16 cellular contexts compared by ENCODE assay signal in genomic region chr1:201742476-201742875, GRCh38.
DNase-seq lines count a peak whose midpoint lies in the region; ATAC-seq and TF ChIP-seq lines count a peak whose summit lies in the region.
"Had no signal": no experiment of that assay in that cellular context is flagged by ENCODE, and none has a peak within 500 bp of the region (broad histone marks: within the 10 kb centered on the region; RNA-seq: fewer than 3 reads in every experiment).

No MANE protein-coding gene starts in this region.

- H3K4me1 ChIP-seq in breast epithelium (peaks cover 2 to 7% of the 10 kb centered on the region in 2 donors), mesenchymal stem cell (ENCODE audit: control insufficient read depth, insufficient read depth, low read depth, low read length) (peaks cover 30% of the 10 kb centered on the region), vagina (peaks cover 56% of the 10 kb centered on the region), mesendoderm (ENCODE audit: control insufficient read depth, low read depth, low read length) (peaks cover 10% of the 10 kb centered on the region)

- no peak overlapping the region for H3K4me3 ChIP-seq in breast epithelium
- H3K4me3 ChIP-seq in mesenchymal stem cell (ENCODE audit: insufficient read depth in 1 of 2, low read depth in 1 of 2, low read length in 2 of 2): no peak overlapping the region
- H3K4me3 ChIP-seq in vagina: no peak overlapping the region
- no peak overlapping the region for H3K4me3 ChIP-seq in mesendoderm (ENCODE audit: low read length)

- H3K79me2 ChIP-seq in mesendoderm (ENCODE audit: control insufficient read depth, insufficient read depth, low read length): no peaks in the 10 kb centered on the region

- DNase-seq in MCF 10A (ENCODE audit: unreplicated experiment) (peak; percentile 56), breast epithelium (ENCODE audit: low spot score in 2 of 2) (no peak), mesenchymal stem cell (no peak), vagina (ENCODE audit: extremely low spot score in 2 of 2) (no peak), T-cell (no peak), mesendoderm (no peak), NCI-H1436 treated with DMSO at 0.1 percent for 48 hours (lab: John Stamatoyannopoulos, UW) (no peak)
- DNase-seq: activated CD4-positive, CD25-positive, alpha-beta regulatory T cell; activated CD8-positive, alpha-beta memory T cell treated with anti-CD3 and anti-CD28 coated beads, Interleukin-2, amount 50 U/mL, for 4 hours; activated naive CD8-positive, alpha-beta T cell treated with anti-CD3 and anti-CD28 coated beads for 36 hours; effector CD4-positive, alpha-beta T cell; foreskin keratinocyte; Karpas-422; kidney had no signal

- H3K79me1 ChIP-seq in mesenchymal stem cell (replicated peaks; ENCODE audit: low read length, poor library complexity, severe bottlenecking): peaks cover 44% of the 10 kb centered on the region
- no peaks in the 10 kb centered on the region for H3K79me1 ChIP-seq in mesendoderm (ENCODE audit: low read length)

- H3K27ac Mint-ChIP-seq in MCF 10A (ENCODE audit: low read depth, unreplicated experiment) (no peak overlapping the region), brain (peak overlapping the region in 2 of 5 experiments; percentile 7 to 27), T-cell (no peak overlapping the region)
- H3K27ac Mint-ChIP-seq: activated naive CD8-positive, alpha-beta T cell treated with anti-CD3 and anti-CD28 coated beads for 36 hours; stimulated activated naive CD8-positive, alpha-beta T cell treated with anti-CD3 and anti-CD28 coated beads, Interleukin-15, Interleukin-2, amounts not matched to agents 100 ng/mL and 50 ng/mL, for 24 hours had no signal

- H3K9me3 Mint-ChIP-seq in MCF 10A (ENCODE audit: unreplicated experiment) (no peaks in the 10 kb centered on the region), brain (no peaks in the 10 kb centered on the region), T-cell (no peaks in the 10 kb centered on the region)
- H3K9me3 Mint-ChIP-seq: activated naive CD8-positive, alpha-beta T cell treated with anti-CD3 and anti-CD28 coated beads for 36 hours; stimulated activated naive CD8-positive, alpha-beta T cell treated with anti-CD3 and anti-CD28 coated beads, Interleukin-15, Interleukin-2, amounts not matched to agents 100 ng/mL and 50 ng/mL, for 24 hours had no signal

- H3K27me3 ChIP-seq in breast epithelium: no peaks in the 10 kb centered on the region
- H3K27me3 ChIP-seq in mesenchymal stem cell (ENCODE audit: control insufficient read depth in 1 of 2, insufficient read depth in 1 of 2, low read length in 2 of 2): no peaks in the 10 kb centered on the region
- H3K27me3 ChIP-seq in vagina: no peaks in the 10 kb centered on the region
- H3K27me3 ChIP-seq in mesendoderm (ENCODE audit: insufficient read depth, low read length, poor library complexity): no peaks in the 10 kb centered on the region
- H3K27me3 ChIP-seq: foreskin keratinocyte had no signal

- BruUV-seq in MCF 10A (replicated peaks; lab: Mats Ljungman, UMichigan): no TSS peak

- H3K23ac ChIP-seq in mesenchymal stem cell (ENCODE audit: low read length in 2 of 2): no peak overlapping the region
- H3K23ac ChIP-seq in mesendoderm (ENCODE audit: low read length): no peak overlapping the region

- no peak for TF ChIP-seq CTCF in MCF 10A (IDR thresholded peaks at IDR 0.05; ENCODE audit: unreplicated experiment)
- TF ChIP-seq CTCF in breast epithelium (IDR thresholded peaks at IDR 0.05): no peak
- no peak for TF ChIP-seq CTCF in brain (conservative IDR thresholded peaks at IDR 0.05)
- no peak for TF ChIP-seq CTCF in vagina (IDR thresholded peaks at IDR 0.05)

- CTCF ChIA-PET in MCF 10A (lab: Yijun Ruan, JAX): interaction anchor here (0.6 to 19.7 kb wide), 9 partner anchors 16 to 298 kb away, joined by 3 to 332 read pairs (median 3); no protein-coding TSS in a partner anchor
- CTCF ChIA-PET in T-cell (lab: Charles Lee): no interaction called here

- H2AFZ ChIP-seq in mesenchymal stem cell (ENCODE audit: low read depth, low read length): no peak overlapping the region

- H4K91ac ChIP-seq in mesenchymal stem cell (ENCODE audit: low read length): no peak overlapping the region

- H3K4ac ChIP-seq in mesenchymal stem cell (ENCODE audit: low read depth in 1 of 2, low read length in 2 of 2) (no peak overlapping the region), mesendoderm (ENCODE audit: low read depth, low read length) (no peak overlapping the region)

- no peak overlapping the region for H3K14ac ChIP-seq in mesenchymal stem cell (ENCODE audit: low read length in 2 of 2)

- H2BK5ac ChIP-seq in mesenchymal stem cell (ENCODE audit: low read depth, low read length, poor library complexity, severe bottlenecking) (no peak overlapping the region), mesendoderm (ENCODE audit: low read length) (no peak overlapping the region)

- H3K4me2 ChIP-seq in mesenchymal stem cell (ENCODE audit: low read length, poor library complexity, severe bottlenecking): no peak overlapping the region
- no peak overlapping the region for H3K4me2 ChIP-seq in mesendoderm (ENCODE audit: low read length)

- H2BK120ac ChIP-seq in mesenchymal stem cell (ENCODE audit: low read depth, low read length): no peak overlapping the region
- no peak overlapping the region for H2BK120ac ChIP-seq in mesendoderm (ENCODE audit: low read depth, low read length)

- H3K4me3 Mint-ChIP-seq in MCF 10A (ENCODE audit: unreplicated experiment): no peak overlapping the region
- peak overlapping the region in 3 of 5 experiments; percentile 2 to 56 (median 10) for H3K4me3 Mint-ChIP-seq in brain
- no peak overlapping the region for H3K4me3 Mint-ChIP-seq in T-cell
- H3K4me3 Mint-ChIP-seq: activated naive CD8-positive, alpha-beta T cell treated with anti-CD3 and anti-CD28 coated beads for 36 hours; stimulated activated naive CD8-positive, alpha-beta T cell treated with anti-CD3 and anti-CD28 coated beads, Interleukin-15, Interleukin-2, amounts not matched to agents 100 ng/mL and 50 ng/mL, for 24 hours had no signal

- no peak for TF ChIP-seq POLR2A in breast epithelium (IDR thresholded peaks at IDR 0.05)
- TF ChIP-seq POLR2A in vagina (IDR thresholded peaks at IDR 0.05): no peak

- H3K36me3 Mint-ChIP-seq in MCF 10A (ENCODE audit: insufficient read depth, unreplicated experiment) (peaks cover 6% of the 10 kb centered on the region), brain (peaks cover 6% of the 10 kb centered on the region), T-cell (no peaks in the 10 kb centered on the region)
- H3K36me3 Mint-ChIP-seq: activated naive CD8-positive, alpha-beta T cell treated with anti-CD3 and anti-CD28 coated beads for 36 hours had no signal

- H2BK12ac ChIP-seq in mesenchymal stem cell (ENCODE audit: low read length in 2 of 2): no peak overlapping the region

- 90% methylated on average over 4 of the region's 6 CpGs for WGBS in mesenchymal stem cell
- no CpG with 5 or more reads among the region's 6 CpGs for WGBS in mesendoderm (ENCODE audit: extremely low coverage, insufficient coverage, low lambda C conversion rate)

- H3K9me3 ChIP-seq in breast epithelium: no peaks in the 10 kb centered on the region
- no peaks in the 10 kb centered on the region for H3K9me3 ChIP-seq in mesenchymal stem cell (ENCODE audit: control insufficient read depth, low read length)
- no peaks in the 10 kb centered on the region for H3K9me3 ChIP-seq in vagina

- H4K5ac ChIP-seq in mesendoderm (ENCODE audit: low read length): no peak overlapping the region

- intact Hi-C loops in MCF 10A (cut with micrococcal nuclease): no loop called here
- intact Hi-C loops in breast epithelium (cut with DNase I; ENCODE audit: low total_unique reads): no loop called here
- intact Hi-C loops in vagina (cut with DNase I): no loop called here

- H4K8ac ChIP-seq in mesenchymal stem cell (ENCODE audit: low read length): no peak overlapping the region
- H4K8ac ChIP-seq in mesendoderm (ENCODE audit: low read depth, low read length): no peak overlapping the region

- H3K27me3 Mint-ChIP-seq in MCF 10A (ENCODE audit: insufficient read depth, unreplicated experiment) (no peaks in the 10 kb centered on the region), brain (peaks cover 16% of the 10 kb centered on the region), T-cell (peaks cover 27 to 35% of the 10 kb centered on the region in 2 donors)

- POLR2A ChIA-PET in MCF 10A (lab: Yijun Ruan, JAX): interaction anchor here (0.7 to 10.6 kb wide), 11 partner anchors 10 to 676 kb away, joined by 3 to 163 read pairs (median 4); no protein-coding TSS in a partner anchor
- POLR2A ChIA-PET in T-cell (lab: Charles Lee): no interaction called here

- H3K36me3 ChIP-seq in breast epithelium (no peaks in the 10 kb centered on the region), mesenchymal stem cell (ENCODE audit: control insufficient read depth in 1 of 2, insufficient read depth in 2 of 2, low read depth in 1 of 2, low read length in 2 of 2) (peaks cover 0 to 29% of the 10 kb centered on the region in 2 experiments), vagina (no peaks in the 10 kb centered on the region), mesendoderm (ENCODE audit: control insufficient read depth, insufficient read depth, low read length) (no peaks in the 10 kb centered on the region)

- no peak overlapping the region for H3K56ac ChIP-seq in mesendoderm (ENCODE audit: low read length)

- H3K9ac ChIP-seq in mesenchymal stem cell (ENCODE audit: low read length): no peak overlapping the region
- H3K9ac ChIP-seq in mesendoderm (ENCODE audit: low read length): no peak overlapping the region

- H3K4me1 Mint-ChIP-seq in MCF 10A (ENCODE audit: insufficient read depth, unreplicated experiment): peaks cover 58% of the 10 kb centered on the region
- peaks cover 58% of the 10 kb centered on the region for H3K4me1 Mint-ChIP-seq in brain
- H3K4me1 Mint-ChIP-seq in T-cell: peaks cover 21 to 29% (median 26%) of the 10 kb centered on the region in 3 donors

- H2BK15ac ChIP-seq in mesenchymal stem cell (ENCODE audit: low read depth, poor library complexity, severe bottlenecking) (no peak overlapping the region), mesendoderm (replicated peaks; ENCODE audit: low read depth) (no peak overlapping the region)

- H3K18ac ChIP-seq in mesenchymal stem cell (ENCODE audit: low read depth in 1 of 2, low read length in 2 of 2) (peak overlapping the region; percentile 16 to 25), mesendoderm (ENCODE audit: low read length) (no peak overlapping the region)

- H2AK5ac ChIP-seq in mesenchymal stem cell (ENCODE audit: low read length, severe bottlenecking) (no peak overlapping the region), mesendoderm (ENCODE audit: low read length) (no peak overlapping the region)

- H3K27ac ChIP-seq in breast epithelium (peak overlapping the region in 1 of 2 donors; percentile 14), mesenchymal stem cell (ENCODE audit: low read length, poor library complexity, severe bottlenecking) (no peak overlapping the region), vagina (peak overlapping the region; percentile 3), mesendoderm (ENCODE audit: low read depth, low read length) (no peak overlapping the region)
- H3K27ac ChIP-seq: foreskin keratinocyte had no signal

- no peak for ATAC-seq in T-cell (replicated peaks in 1 of 4)
- ATAC-seq: foreskin keratinocyte had no signal

Comparison
In these comparisons a context has a peak if more than half of its experiments do, and no peak if none do; other contexts are left out.
1. H3K4me3 Mint-ChIP-seq: peak in brain (3 of 5); none in MCF 10A (single experiment) and T-cell (0 of 3).